Comparison of ENCODE assay signal across 29 cellular contexts in the genomic region with DNA sequence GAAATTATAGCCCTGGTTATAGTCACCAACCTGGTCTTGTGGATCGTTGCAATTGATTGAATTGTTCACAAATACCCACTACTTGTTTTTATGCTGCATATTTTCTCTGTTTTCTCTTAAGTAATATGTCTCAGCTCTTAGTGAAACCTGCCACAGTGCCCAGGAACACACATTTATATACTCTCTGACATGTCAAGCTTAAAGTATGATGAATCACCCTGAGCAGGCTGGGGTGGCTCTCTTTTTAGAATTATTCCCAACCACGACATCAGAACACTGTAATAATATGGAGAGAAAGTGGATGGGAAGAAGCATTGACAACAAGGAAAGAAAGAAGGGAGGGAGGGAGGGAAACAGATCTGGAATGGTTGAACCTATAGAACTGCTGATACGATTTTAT.
"Had no signal": no experiment of that assay in that cellular context is flagged by ENCODE, and none has a peak within 500 bp of the region (broad histone marks: within the 10 kb centered on the region; RNA-seq: fewer than 3 reads in every experiment).

No MANE protein-coding gene starts in this region.

- H3K4me3 ChIP-seq: MG63, Peyer's patch, SJCRH30 had no signal

- H3K27ac ChIP-seq: Peyer's patch, RWPE1, SJCRH30 had no signal

- H3K27me3 ChIP-seq: MG63, Peyer's patch, SJCRH30 had no signal

- DNase-seq: activated CD4-positive, alpha-beta T cell treated with anti-CD3 and anti-CD28 coated beads for 48 hours; activated CD4-positive, alpha-beta T cell treated with anti-CD3 and anti-CD28 coated beads, Interleukin-2, amount 50 U/mL, for 4 hours; activated CD4-positive, CD25-positive, alpha-beta regulatory T cell treated with anti-CD3 and anti-CD28 coated beads, Interleukin-2, amount 50 U/mL, for 72 hours; activated CD8-positive, alpha-beta memory T cell treated with anti-CD3 and anti-CD28 coated beads, Interleukin-2, amount 50 U/mL, for 48 hours; activated CD8-positive, alpha-beta T cell treated with anti-CD3 and anti-CD28 coated beads, Interleukin-2, amount 10 ng/mL, durations not matched to agents 7 days and 5 days; activated effector memory CD4-positive, alpha-beta T cell treated with Interleukin-2 at 50 U/mL for 16 hours; activated naive CD4-positive, alpha-beta T cell; activated T-cell treated with anti-CD3 and anti-CD28 coated beads, Interleukin-2, amount 50 U/mL, for 1 hour; amygdala; central memory CD4-positive, alpha-beta T cell; IMR-90; Kasumi-1; KBM-7; MG63; NCI-H1105; NCI-H1436; NCI-H1694 treated with DMSO at 0.1 percent for 48 hours; NCI-H2029 treated with DMSO at 0.1 percent for 48 hours; NCI-H510A treated with DMSO at 0.1 percent for 48 hours; NCI-H69; Peyer's patch; Right ventricle myocardium superior; SJCRH30; T-helper 17 cell; T-helper 9 cell had no signal

- H3K36me3 ChIP-seq: MG63, Peyer's patch, SJCRH30 had no signal

- H3K4me1 ChIP-seq: Peyer's patch, SJCRH30 had no signal

- H3K4me3 Mint-ChIP-seq: activated CD8-positive, alpha-beta T cell treated with anti-CD3 and anti-CD28 coated beads, Interleukin-2, amount 10 ng/mL, durations not matched to agents 7 days and 5 days; activated naive CD4-positive, alpha-beta T cell treated with anti-CD3 and anti-CD28 coated beads, Interleukin-2, amount 50 U/mL, for 24 hours; activated T-helper 1 cell treated with anti-CD3 and anti-CD28 coated beads, Interleukin-12 subunit alpha, Interleukin-12 subunit beta, Interleukin-2, Interleukin-4 antibody, amounts not matched to agents 30 ng/mL and 10 ng/mL and 1 ng/mL, durations not matched to agents 14 hours and 24 hours and 36 hours; T-helper 17 cell; WTC11 had no signal

- H3K36me3 Mint-ChIP-seq: activated naive CD4-positive, alpha-beta T cell treated with anti-CD3 and anti-CD28 coated beads, Interleukin-2, amount 50 U/mL, for 24 hours; WTC11 had no signal

- ATAC-seq: activated CD8-positive, alpha-beta T cell treated with anti-CD3 and anti-CD28 coated beads, Interleukin-2, amount 10 ng/mL, durations not matched to agents 7 days and 5 days; T-helper 17 cell; WTC11 had no signal

- H3K4me1 Mint-ChIP-seq: activated naive CD4-positive, alpha-beta T cell treated with anti-CD3 and anti-CD28 coated beads, Interleukin-2, amount 50 U/mL, for 24 hours; T-helper 17 cell; WTC11 had no signal

- H3K9me3 ChIP-seq: MG63, Peyer's patch, SJCRH30 had no signal

- H3K27me3 Mint-ChIP-seq: activated naive CD4-positive, alpha-beta T cell treated with anti-CD3 and anti-CD28 coated beads, Interleukin-2, amount 50 U/mL, for 24 hours; T-helper 17 cell had no signal

- H3K27ac Mint-ChIP-seq: activated CD8-positive, alpha-beta T cell treated with anti-CD3 and anti-CD28 coated beads, Interleukin-2, amount 10 ng/mL, durations not matched to agents 7 days and 5 days; activated naive CD4-positive, alpha-beta T cell treated with anti-CD3 and anti-CD28 coated beads, Interleukin-2, amount 50 U/mL, for 24 hours; activated T-helper 1 cell treated with anti-CD3 and anti-CD28 coated beads, Interleukin-12 subunit alpha, Interleukin-12 subunit beta, Interleukin-2, Interleukin-4 antibody, amounts not matched to agents 30 ng/mL and 10 ng/mL and 1 ng/mL, durations not matched to agents 14 hours and 24 hours and 36 hours; T-helper 17 cell; WTC11 had no signal

- H3K9me3 Mint-ChIP-seq: activated naive CD4-positive, alpha-beta T cell treated with anti-CD3 and anti-CD28 coated beads, Interleukin-2, amount 50 U/mL, for 24 hours; activated T-helper 1 cell treated with anti-CD3 and anti-CD28 coated beads, Interleukin-12 subunit alpha, Interleukin-12 subunit beta, Interleukin-2, Interleukin-4 antibody, amounts not matched to agents 30 ng/mL and 10 ng/mL and 1 ng/mL, durations not matched to agents 14 hours and 24 hours and 36 hours had no signal
